13 cellular contexts compared by ENCODE assay signal in the genomic region with DNA sequence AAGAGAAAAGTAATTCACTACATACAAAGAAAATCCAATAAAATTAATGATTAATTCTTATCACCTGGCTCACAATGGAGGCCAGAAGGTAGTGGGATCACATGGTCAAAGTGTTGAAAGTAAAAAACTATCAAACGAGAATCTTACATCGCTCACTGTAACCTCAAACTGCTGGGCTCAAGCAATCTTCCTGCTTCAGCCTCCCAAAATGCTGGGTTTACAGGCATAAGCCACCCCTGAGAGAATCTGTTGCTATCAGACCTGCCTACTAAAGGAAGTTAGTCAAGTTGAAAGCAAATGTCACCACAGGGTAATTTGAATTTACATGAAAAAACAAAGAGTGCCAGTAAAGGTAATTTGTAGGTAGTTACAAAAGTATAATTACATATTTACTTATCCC.
DNase-seq lines count a peak whose midpoint lies in the region; ATAC-seq and TF ChIP-seq lines count a peak whose summit lies in the region.
"Had no signal": no experiment of that assay in that cellular context is flagged by ENCODE, and none has a peak within 500 bp of the region (broad histone marks: within the 10 kb centered on the region; RNA-seq: fewer than 3 reads in every experiment).

No MANE protein-coding gene starts in this region.

- peak; percentile 20 for DNase-seq in activated CD4-positive, alpha-beta memory T cell treated with anti-CD3 and anti-CD28 coated beads, Interleukin-2, amount 10 ng/mL, durations not matched to agents 7 days and 5 days
- DNase-seq in COLO829 (ENCODE audit: low spot score) (no peak), retina (no peak), A673 (ENCODE audit: low spot score) (no peak)
- DNase-seq in stimulated activated CD4-positive, alpha-beta T cell treated with anti-CD3 and anti-CD28 coated beads, Interleukin-15, amount 100 ng/mL, for 24 hours, result no peak
- DNase-seq: activated CD4-positive, alpha-beta T cell treated with anti-CD3 and anti-CD28 coated beads, Interleukin-2, amount 50 U/mL, for 48 hours; anterior cingulate cortex; CD4-positive, alpha-beta memory T cell; left cardiac atrium had no signal

- peaks cover 12% of the 10 kb centered on the region for H3K4me1 Mint-ChIP-seq in activated CD4-positive, alpha-beta memory T cell treated with anti-CD3 and anti-CD28 coated beads, Interleukin-2, amount 10 ng/mL, durations not matched to agents 7 days and 5 days

- CTCF ChIA-PET in activated CD4-positive, alpha-beta memory T cell treated with anti-CD3 and anti-CD28 coated beads, Interleukin-2, amount 10 ng/mL, durations not matched to agents 7 days and 5 days (lab: Charles Lee), result no interaction called here
- CTCF ChIA-PET in A673 (lab: Charles Lee), result no interaction called here

- no peaks in the 10 kb centered on the region for H3K9me3 ChIP-seq in A673 (ENCODE audit: low read depth, low read length, poor library complexity, severe bottlenecking)

- POLR2A ChIA-PET in activated CD4-positive, alpha-beta memory T cell treated with anti-CD3 and anti-CD28 coated beads, Interleukin-2, amount 10 ng/mL, durations not matched to agents 7 days and 5 days (lab: Charles Lee), result no interaction called here
- POLR2A ChIA-PET in A673 (lab: Charles Lee; ENCODE audit: low non-redundant PET), result no interaction called here

- ATAC-seq in GM18502 (IDR thresholded peaks at IDR 0.05; ENCODE audit: poor library complexity, unreplicated experiment), result peak; percentile 65
- ATAC-seq in GM19351 (IDR thresholded peaks at IDR 0.05; ENCODE audit: unreplicated experiment), result peak; percentile 88
- ATAC-seq in HG02973 (IDR thresholded peaks at IDR 0.05; ENCODE audit: unreplicated experiment), result peak; percentile 69
- ATAC-seq: HCT116, left cardiac atrium had no signal

- BruUV-seq in A673 (replicated peaks; lab: Mats Ljungman, UMichigan), result no TSS peak

- no peak overlapping the region for H3K4me3 ChIP-seq in A673 (ENCODE audit: low read depth, low read length, poor library complexity, severe bottlenecking)

- H3K27me3 ChIP-seq in A673 (replicated peaks; ENCODE audit: insufficient read depth, low read depth, low read length, poor library complexity), result no peaks in the 10 kb centered on the region

- no peaks in the 10 kb centered on the region for H3K36me3 ChIP-seq in A673 (ENCODE audit: insufficient read depth, low read length, poor library complexity, severe bottlenecking)

- H3K27me3 Mint-ChIP-seq in activated CD4-positive, alpha-beta memory T cell treated with anti-CD3 and anti-CD28 coated beads, Interleukin-2, amount 10 ng/mL, durations not matched to agents 7 days and 5 days, result no peaks in the 10 kb centered on the region
- H3K27me3 Mint-ChIP-seq: CD4-positive, alpha-beta memory T cell had no signal

- peaks cover 5% of the 10 kb centered on the region for H3K9me3 Mint-ChIP-seq in activated CD4-positive, alpha-beta memory T cell treated with anti-CD3 and anti-CD28 coated beads, Interleukin-2, amount 10 ng/mL, durations not matched to agents 7 days and 5 days

- no peak overlapping the region for H3K27ac ChIP-seq in A673 (ENCODE audit: low read depth, low read length, poor library complexity, severe bottlenecking)

- no peak overlapping the region for H3K4me3 Mint-ChIP-seq in activated CD4-positive, alpha-beta memory T cell treated with anti-CD3 and anti-CD28 coated beads, Interleukin-2, amount 10 ng/mL, durations not matched to agents 7 days and 5 days
- H3K4me3 Mint-ChIP-seq: CD4-positive, alpha-beta memory T cell had no signal

- no peaks in the 10 kb centered on the region for H3K4me1 ChIP-seq in A673 (ENCODE audit: insufficient read depth, low read length, poor library complexity, severe bottlenecking)

- no peak for TF ChIP-seq CTCF in A673 (conservative IDR thresholded peaks at IDR 0.05; ENCODE audit: low read depth, low read length)

- intact Hi-C loops in A673 (cut with micrococcal nuclease; ENCODE audit: unreplicated experiment), result no loop called here

- H3K27ac Mint-ChIP-seq in activated CD4-positive, alpha-beta memory T cell treated with anti-CD3 and anti-CD28 coated beads, Interleukin-2, amount 10 ng/mL, durations not matched to agents 7 days and 5 days, result peak overlapping the region; percentile 61

- peaks cover 25% of the 10 kb centered on the region for H3K36me3 Mint-ChIP-seq in activated CD4-positive, alpha-beta memory T cell treated with anti-CD3 and anti-CD28 coated beads, Interleukin-2, amount 10 ng/mL, durations not matched to agents 7 days and 5 days (ENCODE audit: low read depth)
